ENCODE assay signal across 23 cellular contexts in the genomic region with DNA sequence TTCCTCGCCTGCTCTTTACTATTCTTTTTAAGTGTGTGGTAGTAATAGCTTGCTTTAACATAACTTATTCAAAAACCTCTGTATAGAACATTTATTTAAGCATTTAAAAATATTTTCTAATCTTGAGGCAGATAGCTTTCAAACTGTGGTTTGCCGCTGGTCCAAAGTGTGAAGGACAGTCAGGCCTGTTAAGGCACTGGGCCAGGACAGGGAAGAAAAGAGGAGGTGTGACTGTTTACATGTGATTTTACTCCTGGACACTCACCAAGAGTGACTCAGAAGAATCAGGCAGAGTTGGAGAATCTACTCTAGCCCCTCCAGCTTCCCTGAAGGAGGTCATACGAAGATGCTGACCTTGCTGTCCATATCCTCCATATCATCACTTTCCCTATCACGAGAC. TPM values are rescaled to one million over a fixed set of nuclear protein-coding genes. Genes with fewer than 3 reads are reported as not detected.
DNase-seq lines count a peak whose midpoint lies in the region; ATAC-seq and TF ChIP-seq lines count a peak whose summit lies in the region.
"Had no signal": no experiment of that assay in that cellular context is flagged by ENCODE, and none has a peak within 500 bp of the region (broad histone marks: within the 10 kb centered on the region; RNA-seq: fewer than 3 reads in every experiment).

No MANE protein-coding gene starts in this region.

- CTCF ChIA-PET in PC-3 (lab: Charles Lee) = no interaction called here

- no peak for TF ChIP-seq CTCF in PC-3 (conservative IDR thresholded peaks at IDR 0.05; ENCODE audit: low read depth, low read length)
- no peak for TF ChIP-seq CTCF in epithelial cell of proximal tubule (conservative IDR thresholded peaks at IDR 0.05; ENCODE audit: low read depth, low read length)
- no peak for TF ChIP-seq CTCF in osteoblast (IDR thresholded peaks at IDR 0.05; ENCODE audit: extremely low read depth, low read depth, low read length)

- peak; percentile 34 for DNase-seq in GM23248
- peak; percentile 51 for DNase-seq in PC-3
- DNase-seq in epithelial cell of proximal tubule (ENCODE audit: low read depth) = peak; percentile 7
- DNase-seq in osteoblast (ENCODE audit: insufficient read length, low spot score, missing footprints) = peak; percentile 53
- DNase-seq in sciatic nerve (ENCODE audit: low spot score) = no peak
- no peak for DNase-seq in NOMO-1 treated with DMSO at 0.1 percent for 48 hours (lab: John Stamatoyannopoulos, UW; ENCODE audit: unreplicated experiment)
- no peak for DNase-seq in MV-4-11 (lab: John Stamatoyannopoulos, UW)
- DNase-seq: ACHN; activated CD4-positive, alpha-beta T cell treated with anti-CD3 and anti-CD28 coated beads, Interleukin-2, amount 50 U/mL, for 48 hours; activated gamma-delta T cell; activated T-cell treated with anti-CD3 and anti-CD28 coated beads for 4 hours; effector CD8-positive, alpha-beta T cell; lower lobe of right lung; MM.1S; NCI-H146; NCI-H774; stimulated activated CD4-positive, alpha-beta T cell treated with anti-CD3 and anti-CD28 coated beads, Interleukin-15, amount 100 ng/mL, for 24 hours; WERI-Rb-1 had no signal

- H3F3A ChIP-seq in GM23248 (ENCODE audit: insufficient read depth) (no peaks in the 10 kb centered on the region), PC-3 (ENCODE audit: low read length, unreplicated experiment) (no peaks in the 10 kb centered on the region)

- ATAC-seq in PC-3 (peak; percentile 85), sciatic nerve (no peak), GM19463 (IDR thresholded peaks at IDR 0.05; ENCODE audit: unreplicated experiment) (no peak)
- ATAC-seq: lower lobe of right lung had no signal

- H3K4me2 ChIP-seq in GM23248 (ENCODE audit: unreplicated experiment) (no peak overlapping the region), PC-3 (ENCODE audit: low read length) (no peak overlapping the region), osteoblast (ENCODE audit: insufficient read depth, low read length) (no peak overlapping the region)
- H3K4me2 ChIP-seq: BLaER1 treated with 17β-estradiol and CSF1 and Interleukin-3, amounts not matched to agents 10 nM and 100 nM had no signal

- whole genome bisulfite sequencing in GM23248 (ENCODE audit: low coverage in 1 of 2, low lambda C conversion rate in 2 of 2, missing lambda C conversion rate in 2 of 2), 2 experiments = 92 to 99% methylated on average over 4 of the region's 4 CpGs

- H3K79me2 ChIP-seq in GM23248 (ENCODE audit: insufficient read depth) = no peaks in the 10 kb centered on the region
- H3K79me2 ChIP-seq in PC-3 (ENCODE audit: low read length) = no peaks in the 10 kb centered on the region
- no peaks in the 10 kb centered on the region for H3K79me2 ChIP-seq in osteoblast (ENCODE audit: insufficient read depth, low read length)

- no TSS peak for BruUV-seq in PC-3 (replicated peaks; lab: Mats Ljungman, UMichigan)

- H2AFZ ChIP-seq in GM23248 (no peak overlapping the region), PC-3 (ENCODE audit: low read length) (no peak overlapping the region), osteoblast (ENCODE audit: low read length) (no peak overlapping the region)

- H3K9me2 ChIP-seq in GM23248 (ENCODE audit: insufficient read depth) (no peaks in the 10 kb centered on the region), PC-3 (replicated peaks; ENCODE audit: low read length) (no peaks in the 10 kb centered on the region)

- peaks cover 4% of the 10 kb centered on the region; the same call in 1 of the 2 replicates for H3K36me3 ChIP-seq in GM23248 (ENCODE audit: low read depth)
- H3K36me3 ChIP-seq in PC-3 (ENCODE audit: low read depth, low read length) = peaks cover 23% of the 10 kb centered on the region; the same call in 1 of the 2 replicates
- H3K36me3 ChIP-seq in osteoblast (ENCODE audit: insufficient read depth, low read length) = peaks cover 3% of the 10 kb centered on the region
- H3K36me3 ChIP-seq: adrenal gland had no signal

- H3K9me3 ChIP-seq in GM23248 (ENCODE audit: low read depth) (no peaks in the 10 kb centered on the region), PC-3 (ENCODE audit: low read length) (no peaks in the 10 kb centered on the region), osteoblast (ENCODE audit: low read depth, low read length) (no peaks in the 10 kb centered on the region)
- H3K9me3 ChIP-seq: adrenal gland; BLaER1 treated with 17β-estradiol and CSF1 and Interleukin-3, amounts not matched to agents 10 nM and 100 nM; lower lobe of right lung; suprapubic skin had no signal

- no peaks in the 10 kb centered on the region for H4K20me1 ChIP-seq in GM23248 (ENCODE audit: insufficient read depth)
- no peaks in the 10 kb centered on the region for H4K20me1 ChIP-seq in PC-3 (ENCODE audit: low read length)
- no peaks in the 10 kb centered on the region for H4K20me1 ChIP-seq in osteoblast (ENCODE audit: insufficient read depth, low read length)
- H4K20me1 ChIP-seq: BLaER1 treated with 17β-estradiol and CSF1 and Interleukin-3, amounts not matched to agents 10 nM and 100 nM had no signal

- H3K4me1 ChIP-seq in GM23248 (ENCODE audit: insufficient read depth) (peaks cover 9% of the 10 kb centered on the region; the same call in 1 of the 2 replicates), PC-3 (ENCODE audit: insufficient read depth, low read length) (0 out of 2 replicates have a peak, but pooled peaks cover 3% of the 10 kb centered on the region), osteoblast (ENCODE audit: insufficient read depth, low read length) (peaks cover 6% of the 10 kb centered on the region)
- H3K4me1 ChIP-seq: adrenal gland; BLaER1 treated with 17β-estradiol and CSF1 and Interleukin-3, amounts not matched to agents 10 nM and 100 nM; lower lobe of right lung; suprapubic skin had no signal

- H3K4me3 ChIP-seq in GM23248 (no peak overlapping the region), PC-3 (ENCODE audit: low read length) (no peak overlapping the region), epithelial cell of proximal tubule (ENCODE audit: low read depth, low read length) (no peak overlapping the region), osteoblast (ENCODE audit: insufficient read depth, low read length) (no peak overlapping the region)
- H3K4me3 ChIP-seq: adrenal gland; BLaER1 treated with 17β-estradiol and CSF1 and Interleukin-3, amounts not matched to agents 10 nM and 100 nM; lower lobe of right lung; SK-N-MC; suprapubic skin had no signal

- in situ Hi-C loops in GM23248 (cut with MboI) = no loop called here

- H3K9ac ChIP-seq in GM23248 (no peak overlapping the region), PC-3 (ENCODE audit: low read length) (no peak overlapping the region)
- H3K9ac ChIP-seq: BLaER1 treated with 17β-estradiol and CSF1 and Interleukin-3, amounts not matched to agents 10 nM and 100 nM had no signal

- POLR2A ChIA-PET in PC-3 (lab: Charles Lee; ENCODE audit: unreplicated experiment) = no interaction called here

- H3K27ac ChIP-seq in GM23248 (no peak overlapping the region), PC-3 (ENCODE audit: low read length) (no peak overlapping the region), osteoblast (ENCODE audit: low read depth, low read length) (no peak overlapping the region)
- H3K27ac ChIP-seq: adrenal gland; BLaER1 treated with 17β-estradiol and CSF1 and Interleukin-3, amounts not matched to agents 10 nM and 100 nM; lower lobe of right lung; SK-N-MC; suprapubic skin; WERI-Rb-1 had no signal

- intact Hi-C loops in PC-3 (cut with micrococcal nuclease) = no loop called here
- intact Hi-C loops in sciatic nerve (cut with DNase I) = no loop called here

- no peaks in the 10 kb centered on the region for H3K27me3 ChIP-seq in GM23248 (replicated peaks; ENCODE audit: insufficient read depth)
- no peaks in the 10 kb centered on the region for H3K27me3 ChIP-seq in PC-3 (ENCODE audit: low read length)
- no peaks in the 10 kb centered on the region for H3K27me3 ChIP-seq in osteoblast (ENCODE audit: insufficient read depth, low read length)
- H3K27me3 ChIP-seq: adrenal gland; BLaER1 treated with 17β-estradiol and CSF1 and Interleukin-3, amounts not matched to agents 10 nM and 100 nM; suprapubic skin had no signal

RNA-seq across cellular contexts. Expression of a gene that starts 44.7 kb away (rescaled TPM):
- 1.8 and 2.3 TPM in 2 replicates for total RNA-seq in GM23248 (2014; rRNA removed; shearing (Covaris generic))
- polyA plus RNA-seq in GM23248 (2016; fragmentation: Nextera tagmentation; extraction: Ambion mirVana) = 3.6 and 3.9 TPM in 2 replicates
- 7.5 and 8.2 TPM in 2 replicates for total RNA-seq in PC-3 (2014; rRNA removed)
- total RNA-seq in epithelial cell of proximal tubule = 8.2 and 14.1 TPM in 2 replicates
- 4.3 and 5.0 TPM in 2 replicates for total RNA-seq in osteoblast
- total RNA-seq in sciatic nerve = 11.1 TPM

Comparison
In these comparisons a context has a peak if more than half of its experiments do, and no peak if none do; other contexts are left out.
1. DNase-seq: peak in GM23248 (single experiment), PC-3 (single experiment), epithelial cell of proximal tubule (single experiment) and osteoblast (single experiment); none in sciatic nerve (single experiment), NOMO-1 treated with DMSO at 0.1 percent for 48 hours (single experiment) and MV-4-11 (single experiment).